11 cellular contexts compared by ENCODE assay signal in the genomic region with DNA sequence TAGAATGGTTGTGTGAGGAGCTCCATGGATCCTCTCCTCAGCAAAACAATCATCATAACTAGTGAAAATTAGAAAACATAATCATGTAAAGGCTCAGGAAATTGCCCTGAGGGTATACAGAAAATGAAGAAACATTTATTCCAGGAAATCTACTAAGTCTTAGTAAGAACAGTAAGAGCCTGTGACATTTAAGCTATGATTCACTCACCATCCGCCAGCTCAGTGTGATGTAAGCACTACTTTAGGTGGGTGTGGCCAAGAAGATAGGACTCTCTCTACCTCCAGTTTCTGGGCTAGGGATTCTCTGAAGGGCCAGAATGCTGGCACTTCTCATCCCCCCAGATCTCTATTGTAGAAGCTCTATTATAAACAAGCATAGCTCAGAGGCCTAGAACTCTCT.
DNase-seq lines count a peak whose midpoint lies in the region; ATAC-seq and TF ChIP-seq lines count a peak whose summit lies in the region.
"Had no signal": no experiment of that assay in that cellular context is flagged by ENCODE, and none has a peak within 500 bp of the region (broad histone marks: within the 10 kb centered on the region; RNA-seq: fewer than 3 reads in every experiment).

No MANE protein-coding gene starts in this region.

- no peak overlapping the region for H3K9ac ChIP-seq in mammary epithelial cell (ENCODE audit: insufficient read depth, low read length)

- no TSS peak for BruUV-seq in mammary epithelial cell (replicated peaks; lab: Mats Ljungman, UMichigan)

- TF ChIP-seq POLR2A in upper lobe of left lung (IDR thresholded peaks at IDR 0.05), result no peak

- H3K27ac ChIP-seq in mammary epithelial cell (ENCODE audit: insufficient read depth, low read depth, low read length) (peak overlapping the region; percentile 26), upper lobe of left lung (no peak overlapping the region)
- H3K27ac ChIP-seq: left ventricle myocardium inferior, right lobe of liver had no signal

- H3K36me3 ChIP-seq in mammary epithelial cell (ENCODE audit: insufficient read depth, low read length) (no peaks in the 10 kb centered on the region), upper lobe of left lung (no peaks in the 10 kb centered on the region)
- H3K36me3 ChIP-seq: left ventricle myocardium inferior, right lobe of liver had no signal

- H3K79me2 ChIP-seq in mammary epithelial cell (ENCODE audit: insufficient read depth, low read length), result no peaks in the 10 kb centered on the region

- peaks cover 10% of the 10 kb centered on the region for H3K4me1 ChIP-seq in mammary epithelial cell (ENCODE audit: insufficient read depth, low read length)
- no peaks in the 10 kb centered on the region for H3K4me1 ChIP-seq in upper lobe of left lung
- H3K4me1 ChIP-seq: left ventricle myocardium inferior, right lobe of liver had no signal

- no peak for TF ChIP-seq EP300 in upper lobe of left lung (IDR thresholded peaks at IDR 0.05)

- H3K27me3 ChIP-seq in mammary epithelial cell (ENCODE audit: insufficient read depth, low read length) (no peaks in the 10 kb centered on the region), upper lobe of left lung (no peaks in the 10 kb centered on the region)

- CTCF ChIA-PET in mammary epithelial cell (lab: Charles Lee; ENCODE audit: low non-redundant PET), result no interaction called here

- TF ChIP-seq CTCF in mammary epithelial cell (conservative IDR thresholded peaks at IDR 0.05 in 1 of 2, IDR thresholded peaks at IDR 0.05 in 1 of 2; ENCODE audit: extremely low read depth in 1 of 2, insufficient read depth in 1 of 2, low read depth in 1 of 2, low read length in 2 of 2) (no peak), upper lobe of left lung (IDR thresholded peaks at IDR 0.05) (no peak)

- in situ Hi-C loops in mammary epithelial cell (cut with MboI; ENCODE audit: low sequenced_read_pairs in 2 of 2), result no loop called here

- dilution Hi-C loops in mammary epithelial cell (cut with HindIII; ENCODE audit: low sequenced_read_pairs), result no loop called here

- no peak for ATAC-seq in upper lobe of left lung (ENCODE audit: low FRiP score in 2 of 2)
- no peak for ATAC-seq in HG03175 (IDR thresholded peaks at IDR 0.05; ENCODE audit: unreplicated experiment)
- no peak for ATAC-seq in GM18867 (IDR thresholded peaks at IDR 0.05; ENCODE audit: unreplicated experiment)
- no peak for ATAC-seq in GM19463 (IDR thresholded peaks at IDR 0.05; ENCODE audit: unreplicated experiment)
- ATAC-seq: right lobe of liver had no signal

- no peaks in the 10 kb centered on the region for H3K9me3 ChIP-seq in mammary epithelial cell (replicated peaks; ENCODE audit: insufficient read depth, low read length)
- peaks cover 0 to 5% (median 2%) of the 10 kb centered on the region in 4 donors for H3K9me3 ChIP-seq in upper lobe of left lung
- H3K9me3 ChIP-seq: right lobe of liver had no signal

- H3K4me3 ChIP-seq in mammary epithelial cell (replicated peaks in 1 of 3; ENCODE audit: insufficient read depth in 1 of 3, low read depth in 2 of 3, low read length in 3 of 3) (no peak overlapping the region), skeletal muscle cell (ENCODE audit: low read depth, low read length) (no peak overlapping the region), upper lobe of left lung (no peak overlapping the region)
- H3K4me3 ChIP-seq: left ventricle myocardium inferior, right lobe of liver had no signal

- no peaks in the 10 kb centered on the region for H4K20me1 ChIP-seq in mammary epithelial cell (ENCODE audit: insufficient read depth, low read length)

- H2AFZ ChIP-seq in mammary epithelial cell (ENCODE audit: low read depth, low read length), result peak overlapping the region; percentile 59

- no peak overlapping the region for H3K4me2 ChIP-seq in mammary epithelial cell (ENCODE audit: insufficient read depth, low read depth, low read length)

- 36% methylated on average over 1 of the region's 1 CpG for WGBS in mammary epithelial cell (ENCODE audit: low coverage, missing lambda C conversion rate)
- WGBS in upper lobe of left lung, 2 donors, result 50 to 65% methylated on average over 1 of the region's 1 CpG

- DNase-seq in GM04504 (ENCODE audit: low read depth) (peak; percentile 27), NCI-H226 (peak; percentile 61), mammary epithelial cell (peak; percentile 84), skeletal muscle cell (ENCODE audit: low read depth) (peak; percentile 10), upper lobe of left lung (no peak)
- DNase-seq: left ventricle myocardium inferior, NCI-H446 treated with DMSO at 0.1 percent for 48 hours, right lobe of liver had no signal

- intact Hi-C loops in mammary epithelial cell (cut with micrococcal nuclease), result no loop called here

Comparison
In these comparisons a context has a peak if more than half of its experiments do, and no peak if none do; other contexts are left out.
1. DNase-seq: peak in GM04504 (single experiment), NCI-H226 (single experiment), mammary epithelial cell (single experiment) and skeletal muscle cell (single experiment); none in upper lobe of left lung (0 of 2).